In genomic region chr3:42654331-42655201, GRCh38 we compare ENCODE assay signal across 8 cellular contexts. TPM values are rescaled to one million over a fixed set of nuclear protein-coding genes. Genes with fewer than 3 reads are reported as not detected.
A peak's percentile ranks its signal among the peaks of the same experiment; 100 is the strongest.
DNase-seq lines count a peak whose midpoint lies in the region; ATAC-seq and TF ChIP-seq lines count a peak whose summit lies in the region.

No MANE protein-coding gene starts in this region.

- H3K4me1 Mint-ChIP-seq in effector memory CD8-positive, alpha-beta T cell (ENCODE audit: low read depth in 2 of 2) = peaks cover 14 to 27% of the 10 kb centered on the region in 2 donors

- H3K27me3 Mint-ChIP-seq in effector memory CD8-positive, alpha-beta T cell = no peaks in the 10 kb centered on the region

- ATAC-seq in GM18867 (IDR thresholded peaks at IDR 0.05; ENCODE audit: unreplicated experiment) (peak; percentile 43), GM18861 (IDR thresholded peaks at IDR 0.05; ENCODE audit: unreplicated experiment) (no peak), HG02970 (IDR thresholded peaks at IDR 0.05; ENCODE audit: low FRiP score, unreplicated experiment) (no peak)
- ATAC-seq in effector memory CD8-positive, alpha-beta T cell (replicated peaks) = peak; percentile 67

- H3K4me1 ChIP-seq in SJCRH30 (peaks cover 7% of the 10 kb centered on the region), subcutaneous abdominal adipose tissue (ENCODE audit: control insufficient read depth in 5 of 5, insufficient read depth in 5 of 5, low read length in 5 of 5) (peaks cover 6 to 47% (median 42%) of the 10 kb centered on the region in 5 donors)

- peak overlapping the region in 4 of 5 donors; percentile 85 to 88 (median 87) for H3K9ac ChIP-seq in subcutaneous abdominal adipose tissue (ENCODE audit: low read length in 5 of 5)

- H3K36me3 Mint-ChIP-seq in effector memory CD8-positive, alpha-beta T cell (ENCODE audit: insufficient read depth) = peaks cover 10% of the 10 kb centered on the region

- peak; percentile 59 for DNase-seq in AG10803 (ENCODE audit: low read depth)
- DNase-seq in SJCRH30 = peak; percentile 63 to 65
- no peak for DNase-seq in effector memory CD8-positive, alpha-beta T cell
- peak; percentile 40 to 92 for DNase-seq in lower leg skin (ENCODE audit: low spot score in 2 of 2)

- peak overlapping the region; percentile 92 for H3K27ac ChIP-seq in SJCRH30
- peak overlapping the region; percentile 83 for H3K27ac ChIP-seq in subcutaneous abdominal adipose tissue (ENCODE audit: low read depth, low read length)

- intact Hi-C loops in lower leg skin (cut with DNase I; ENCODE audit: low total_unique reads) = no loop called here

- no peak for TF ChIP-seq POLR2A in lower leg skin (IDR thresholded peaks at IDR 0.05)

- H3K27me3 ChIP-seq in SJCRH30 (no peaks in the 10 kb centered on the region), subcutaneous abdominal adipose tissue (ENCODE audit: control insufficient read depth in 5 of 5, insufficient read depth in 4 of 5, low read length in 5 of 5) (no peaks in the 10 kb centered on the region)

- H3K36me3 ChIP-seq in SJCRH30 (no peaks in the 10 kb centered on the region), subcutaneous abdominal adipose tissue (ENCODE audit: control insufficient read depth in 5 of 5, insufficient read depth in 5 of 5, low read length in 5 of 5) (peaks cover 0 to 26% (median 14%) of the 10 kb centered on the region in 5 donors)

- H3K4me3 Mint-ChIP-seq in effector memory CD8-positive, alpha-beta T cell = peak overlapping the region; percentile 87 to 90

- H3K4me3 ChIP-seq in AG10803 (ENCODE audit: low read length) (peak overlapping the region; percentile 92), SJCRH30 (peak overlapping the region; percentile 88), lower leg skin (ENCODE audit: low read depth, poor library complexity, severe bottlenecking) (peak overlapping the region; percentile 77), subcutaneous abdominal adipose tissue (ENCODE audit: low read depth in 1 of 5, low read length in 5 of 5) (peak overlapping the region; percentile 49 to 79 (median 77))

- peak overlapping the region in 1 of 2 donors; percentile 89 for H3K27ac Mint-ChIP-seq in effector memory CD8-positive, alpha-beta T cell

- no peaks in the 10 kb centered on the region for H3K9me3 ChIP-seq in SJCRH30 (replicated peaks)
- H3K9me3 ChIP-seq in subcutaneous abdominal adipose tissue (ENCODE audit: control insufficient read depth in 5 of 5, low read length in 5 of 5) = no peaks in the 10 kb centered on the region

- no peak for TF ChIP-seq CTCF in AG10803 (conservative IDR thresholded peaks at IDR 0.05; ENCODE audit: low read length)
- TF ChIP-seq CTCF in lower leg skin (IDR thresholded peaks at IDR 0.05) = no peak

- 1% methylated on average over 16 to 73 of the region's 94 CpGs for WGBS in lower leg skin, 2 donors

- no peaks in the 10 kb centered on the region for H3K9me3 Mint-ChIP-seq in effector memory CD8-positive, alpha-beta T cell

RNA-seq across cellular contexts. Expression of gene ZBTB47, which starts 1.1 kb away (rescaled TPM):
- total RNA-seq in SJCRH30 (2014; rRNA removed; shearing (Covaris generic)) = 3.5 and 4.0 TPM in 2 replicates
- total RNA-seq in lower leg skin = 10 to 100 TPM; 14.4 to 25.8 (median 21.2) TPM

RNA-seq across cellular contexts. Expression of gene KLHL40, which starts 30.8 kb away (rescaled TPM):
- total RNA-seq in SJCRH30 (2014; rRNA removed; shearing (Covaris generic)) = 0.59 and 0.71 TPM in 2 replicates
- total RNA-seq in lower leg skin = not detected

RNA-seq across cellular contexts. Expression of gene HHATL, which starts 48.0 kb away (rescaled TPM):
- not detected in 2 replicates for total RNA-seq in SJCRH30 (2014; rRNA removed; shearing (Covaris generic))
- total RNA-seq in lower leg skin = 1 to 10 TPM in 2 of 4 donors, under 1 TPM in 1, not detected in 1; 0.34 to 6.1 (median 1.5) TPM

RNA-seq across cellular contexts. Expression of gene NKTR, which starts 54.1 kb away (rescaled TPM):
- total RNA-seq in SJCRH30 (2014; rRNA removed; shearing (Covaris generic)) = 25.9 and 40.6 TPM in 2 replicates
- total RNA-seq in lower leg skin = 10 to 100 TPM; 33.8 to 82.3 (median 49.6) TPM

Comparison
In these comparisons a context has a peak if more than half of its experiments do, and no peak if none do; other contexts are left out.
1. DNase-seq: peak in AG10803 (single experiment), SJCRH30 (2 of 2) and lower leg skin (2 of 2); none in effector memory CD8-positive, alpha-beta T cell (0 of 3).
2. ATAC-seq: peak in GM18867 (single experiment) and effector memory CD8-positive, alpha-beta T cell (single experiment); none in GM18861 (single experiment) and HG02970 (single experiment).
3. Peak in every context shown above with its lines, with median percentiles within 50 percentile points of each other: H3K4me3 ChIP-seq.